27 cellular contexts compared by ENCODE assay signal in the genomic region with DNA sequence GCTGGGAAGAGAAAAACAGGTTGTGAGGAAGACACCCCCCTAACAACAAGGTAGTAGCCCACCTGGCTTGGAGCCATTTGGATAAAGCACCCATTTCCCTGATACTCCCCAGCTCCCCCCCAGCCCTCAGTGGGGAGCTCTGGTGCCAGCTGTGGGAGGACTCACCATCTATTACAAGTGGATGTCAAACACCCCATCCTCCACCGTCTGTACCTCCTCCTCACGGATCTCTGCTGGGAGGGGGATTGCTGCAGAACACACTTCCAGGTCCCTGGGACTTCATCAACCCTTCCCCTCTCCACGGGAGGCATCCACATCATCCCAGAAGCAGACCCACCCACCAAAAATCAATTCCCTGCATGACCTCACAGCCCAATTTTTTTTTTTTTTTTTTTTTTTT. TPM values are rescaled to one million over a fixed set of nuclear protein-coding genes. Genes with fewer than 3 reads are reported as not detected.
"Had no signal": no experiment of that assay in that cellular context is flagged by ENCODE, and none has a peak within 500 bp of the region (broad histone marks: within the 10 kb centered on the region; RNA-seq: fewer than 3 reads in every experiment).

No MANE protein-coding gene starts in this region.

- H3K27ac Mint-ChIP-seq: activated CD4-positive, alpha-beta memory T cell treated with anti-CD3 and anti-CD28 coated beads for 36 hours; activated CD4-positive, alpha-beta T cell treated with anti-CD3 and anti-CD28 coated beads, Interleukin-2, amount 10 ng/mL, durations not matched to agents 24 days and 14 days; activated naive CD8-positive, alpha-beta T cell treated with anti-CD3 and anti-CD28 coated beads, Interleukin-2, amount 50 U/mL, for 24 hours; activated T-helper 2 cell treated with anti-CD3 and anti-CD28 coated beads, Interferon-gamma antibody, Interleukin-2, Interleukin-4, amounts not matched to agents 10 μg/mL and 5 μg/mL and 100 μg/mL, durations not matched to agents 14 hours and 24 hours and 36 hours had no signal

- H3K4me1 ChIP-seq: parathyroid adenoma had no signal

- FAIRE-seq: colon, endometrium, islet of Langerhans had no signal

- H2AFZ ChIP-seq: parathyroid adenoma had no signal

- H3K4me3 ChIP-seq: esophagus squamous epithelium, right atrium auricular region, suprapubic skin, tibial artery had no signal

- H3K9me3 ChIP-seq: esophagus squamous epithelium, right atrium auricular region, suprapubic skin, tibial artery had no signal

- H3K36me3 Mint-ChIP-seq: activated CD4-positive, alpha-beta memory T cell treated with anti-CD3 and anti-CD28 coated beads for 36 hours had no signal

- H3K36me3 ChIP-seq: right atrium auricular region, suprapubic skin had no signal

- H3K79me2 ChIP-seq: parathyroid adenoma had no signal

- H3K4me3 Mint-ChIP-seq: activated CD4-positive, alpha-beta memory T cell treated with anti-CD3 and anti-CD28 coated beads for 36 hours; activated CD4-positive, alpha-beta T cell treated with anti-CD3 and anti-CD28 coated beads, Interleukin-2, amount 10 ng/mL, durations not matched to agents 24 days and 14 days; activated naive CD4-positive, alpha-beta T cell treated with anti-CD3 and anti-CD28 coated beads, Interleukin-2, amount 50 U/mL, for 24 hours; activated naive CD8-positive, alpha-beta T cell treated with anti-CD3 and anti-CD28 coated beads, Interleukin-2, amount 50 U/mL, for 24 hours; nephron progenitor cell had no signal

- DNase-seq: activated CD4-positive, alpha-beta memory T cell treated with anti-CD3 and anti-CD28 coated beads for 36 hours; activated CD4-positive, alpha-beta T cell treated with anti-CD3 and anti-CD28 coated beads, Interleukin-2, amount 10 ng/mL, durations not matched to agents 24 days and 14 days; activated CD4-positive, CD25-positive, alpha-beta regulatory T cell treated with anti-CD3 and anti-CD28 coated beads, Interleukin-2, amount 50 U/mL, for 72 hours; activated CD8-positive, alpha-beta memory T cell treated with anti-CD3 and anti-CD28 coated beads, Interleukin-2, amount 50 U/mL, for 4 hours; activated naive CD8-positive, alpha-beta T cell treated with anti-CD3 and anti-CD28 coated beads, Interleukin-2, amount 50 U/mL, for 24 hours; activated T-cell treated with anti-CD3 and anti-CD28 coated beads, Interleukin-2, amount 50 U/mL, for 1 hour; dermis blood vessel endothelial cell; effector CD8-positive, alpha-beta T cell; esophagus squamous epithelium; foreskin melanocyte; left colon; mammary epithelial cell; nephron progenitor cell; nucleus accumbens; stimulated activated naive CD4-positive, alpha-beta T cell; T-helper 9 cell; tibial artery had no signal

- H3K27ac ChIP-seq: epithelial cell of prostate, esophagus squamous epithelium, parathyroid adenoma, right atrium auricular region, suprapubic skin, tibial artery had no signal

- H3K27me3 ChIP-seq: right atrium auricular region had no signal

- H3K9me3 Mint-ChIP-seq: activated CD4-positive, alpha-beta memory T cell treated with anti-CD3 and anti-CD28 coated beads for 36 hours; activated CD4-positive, alpha-beta T cell treated with anti-CD3 and anti-CD28 coated beads, Interleukin-2, amount 10 ng/mL, durations not matched to agents 24 days and 14 days; activated naive CD4-positive, alpha-beta T cell treated with anti-CD3 and anti-CD28 coated beads, Interleukin-2, amount 50 U/mL, for 24 hours; activated naive CD8-positive, alpha-beta T cell treated with anti-CD3 and anti-CD28 coated beads, Interleukin-2, amount 50 U/mL, for 24 hours; activated T-helper 2 cell treated with anti-CD3 and anti-CD28 coated beads, Interferon-gamma antibody, Interleukin-2, Interleukin-4, amounts not matched to agents 10 μg/mL and 5 μg/mL and 100 μg/mL, durations not matched to agents 14 hours and 24 hours and 36 hours; nephron progenitor cell had no signal

RNA-seq across cellular contexts. Expression of a gene that starts 4.1 kb away (rescaled TPM):
- total RNA-seq: activated T-helper 2 cell treated with anti-CD3 and anti-CD28 coated beads, Interferon-gamma antibody, Interleukin-2, Interleukin-4, amounts not matched to agents 10 μg/mL and 5 μg/mL and 100 μg/mL, durations not matched to agents 14 hours and 24 hours and 36 hours; dermis blood vessel endothelial cell; pulmonary artery endothelial cell had no signal
